ENCODE assay signal across 10 cellular contexts in genomic region chr11:43145653-43146052, GRCh38.
DNase-seq lines count a peak whose midpoint lies in the region; ATAC-seq lines count a peak whose summit lies in the region.
"Had no signal": no experiment of that assay in that cellular context is flagged by ENCODE, and none has a peak within 500 bp of the region (broad histone marks: within the 10 kb centered on the region; RNA-seq: fewer than 3 reads in every experiment).

No MANE protein-coding gene starts in this region.

- DNase-seq in H4 (ENCODE audit: low spot score) (no peak), NCI-H526 treated with DMSO at 0.1 percent for 48 hours (lab: John Stamatoyannopoulos, UW) (no peak), GOT3 (lab: John Stamatoyannopoulos, UW) (no peak)
- DNase-seq in activated CD4-positive, CD25-positive, alpha-beta regulatory T cell treated with anti-CD3 and anti-CD28 coated beads, Interleukin-2, amount 50 U/mL, for 72 hours = no peak
- DNase-seq: brain microvascular endothelial cell, COR-L47 had no signal

- ATAC-seq in GM18520 (IDR thresholded peaks at IDR 0.05; ENCODE audit: unreplicated experiment) (peak; percentile 87), GM19455 (IDR thresholded peaks at IDR 0.05; ENCODE audit: unreplicated experiment) (peak; percentile 82), HG02884 (IDR thresholded peaks at IDR 0.05; ENCODE audit: unreplicated experiment) (peak; percentile 75), HG03558 (IDR thresholded peaks at IDR 0.05; ENCODE audit: extremely low read depth, unreplicated experiment) (peak; percentile 86)
